In genomic region chr1:194078765-194079164, GRCh38 we compare ENCODE assay signal across 21 cellular contexts.
DNase-seq lines count a peak whose midpoint lies in the region; ATAC-seq and TF ChIP-seq lines count a peak whose summit lies in the region.
"Had no signal": no experiment of that assay in that cellular context is flagged by ENCODE, and none has a peak within 500 bp of the region (broad histone marks: within the 10 kb centered on the region; RNA-seq: fewer than 3 reads in every experiment).

No MANE protein-coding gene starts in this region.

- no peaks in the 10 kb centered on the region for H3K79me2 ChIP-seq in PC-3 (ENCODE audit: low read length)

- no peaks in the 10 kb centered on the region for H4K20me1 ChIP-seq in PC-3 (ENCODE audit: low read length)

- intact Hi-C loops in PC-3 (cut with micrococcal nuclease) = no loop called here
- intact Hi-C loops in body of pancreas (cut with DNase I) = no loop called here

- POLR2A ChIA-PET in PC-3 (lab: Charles Lee; ENCODE audit: unreplicated experiment) = no interaction called here

- no peak overlapping the region for H3K4me2 ChIP-seq in PC-3 (ENCODE audit: low read length)
- H3K4me2 ChIP-seq: smooth muscle cell had no signal

- no peaks in the 10 kb centered on the region for H3K9me2 ChIP-seq in PC-3 (replicated peaks; ENCODE audit: low read length)

- H3K27me3 ChIP-seq in PC-3 (ENCODE audit: low read length) = no peaks in the 10 kb centered on the region
- no peaks in the 10 kb centered on the region for H3K27me3 ChIP-seq in body of pancreas
- H3K27me3 ChIP-seq: brain microvascular endothelial cell, heart right ventricle had no signal

- H3K27ac ChIP-seq in PC-3 (ENCODE audit: low read length) (no peak overlapping the region), body of pancreas (no peak overlapping the region)
- H3K27ac ChIP-seq: brain microvascular endothelial cell, heart right ventricle, prostate gland had no signal

- H3K36me3 ChIP-seq in PC-3 (ENCODE audit: low read depth, low read length) (no peaks in the 10 kb centered on the region), body of pancreas (replicated peaks in 1 of 2; ENCODE audit: insufficient read depth in 1 of 2, low read depth in 2 of 2) (no peaks in the 10 kb centered on the region)
- H3K36me3 ChIP-seq: brain microvascular endothelial cell, heart right ventricle, prostate gland had no signal

- no TSS peak for BruUV-seq in PC-3 (replicated peaks; lab: Mats Ljungman, UMichigan)

- ATAC-seq in GM19395 (IDR thresholded peaks at IDR 0.05; ENCODE audit: unreplicated experiment) = peak; percentile 90
- peak; percentile 72 for ATAC-seq in HG02623 (IDR thresholded peaks at IDR 0.05; ENCODE audit: unreplicated experiment)
- ATAC-seq in HG03442 (IDR thresholded peaks at IDR 0.05; ENCODE audit: unreplicated experiment) = peak; percentile 82
- no peak for ATAC-seq in PC-3
- ATAC-seq in body of pancreas = no peak
- ATAC-seq: heart right ventricle had no signal

- H3K9ac ChIP-seq in PC-3 (ENCODE audit: low read length) = no peak overlapping the region

- H2AFZ ChIP-seq in PC-3 (ENCODE audit: low read length) = no peak overlapping the region

- CTCF ChIA-PET in PC-3 (lab: Charles Lee) = no interaction called here

- H3K4me1 ChIP-seq in PC-3 (ENCODE audit: insufficient read depth, low read length) (no peaks in the 10 kb centered on the region), body of pancreas (no peaks in the 10 kb centered on the region)
- H3K4me1 ChIP-seq: heart right ventricle, prostate gland had no signal

- DNase-seq in GM12865 (ENCODE audit: low read depth) (peak; percentile 22), PC-3 (no peak), DMS79 (lab: John Stamatoyannopoulos, UW) (no peak), body of pancreas (no peak), hepatic stellate cell (ENCODE audit: low spot score) (no peak)
- DNase-seq: activated CD4-positive, CD25-positive, alpha-beta regulatory T cell treated with anti-CD3 and anti-CD28 coated beads, Interleukin-2, amount 50 U/mL, for 72 hours; activated CD8-positive, alpha-beta memory T cell treated with anti-CD3 and anti-CD28 coated beads, Interleukin-2, amount 50 U/mL, for 48 hours; activated naive CD4-positive, alpha-beta T cell treated with anti-CD3 and anti-CD28 coated beads, Interleukin-2, amount 50 U/mL, for 16 hours; brain microvascular endothelial cell; CD4-positive, alpha-beta T cell; heart right ventricle; Kasumi-1; NCI-H1436; Right ventricle myocardium superior; T-helper 2 cell; trophoblast cell had no signal

- H3K9me3 ChIP-seq in PC-3 (ENCODE audit: low read length) = no peaks in the 10 kb centered on the region
- no peaks in the 10 kb centered on the region for H3K9me3 ChIP-seq in body of pancreas
- H3K9me3 ChIP-seq: prostate gland had no signal

- WGBS in body of pancreas, 2 donors = 88% methylated on average over 1 of the region's 1 CpG

- no peak for TF ChIP-seq POLR2A in body of pancreas (IDR thresholded peaks at IDR 0.05)

- H3K4me3 ChIP-seq in GM12865 (ENCODE audit: low read depth, low read length) (no peak overlapping the region), PC-3 (ENCODE audit: low read length) (no peak overlapping the region), body of pancreas (no peak overlapping the region)
- H3K4me3 ChIP-seq: heart right ventricle, prostate gland, smooth muscle cell had no signal

- no peaks in the 10 kb centered on the region for H3F3A ChIP-seq in PC-3 (ENCODE audit: low read length, unreplicated experiment)

- no peak for TF ChIP-seq CTCF in GM12865 (IDR thresholded peaks at IDR 0.05; ENCODE audit: insufficient read depth, low read depth, low read length, missing control alignments)
- no peak for TF ChIP-seq CTCF in PC-3 (conservative IDR thresholded peaks at IDR 0.05; ENCODE audit: low read depth, low read length)
- no peak for TF ChIP-seq CTCF in body of pancreas (IDR thresholded peaks at IDR 0.05)

Comparison
In these comparisons a context has a peak if more than half of its experiments do, and no peak if none do; other contexts are left out.
1. ATAC-seq: peak in GM19395 (single experiment), HG02623 (single experiment) and HG03442 (single experiment); none in PC-3 (single experiment) and body of pancreas (single experiment).